In genomic region chr22:28953399-28953798, GRCh38 we compare ENCODE assay signal across 32 cellular contexts.
DNase-seq lines count a peak whose midpoint lies in the region; ATAC-seq, FAIRE-seq and TF ChIP-seq lines count a peak whose summit lies in the region.
"Had no signal": no experiment of that assay in that cellular context is flagged by ENCODE, and none has a peak within 500 bp of the region (broad histone marks: within the 10 kb centered on the region; RNA-seq: fewer than 3 reads in every experiment).

No MANE protein-coding gene starts in this region.

- H4K20me1 ChIP-seq in SK-N-SH (ENCODE audit: insufficient read depth) (peaks cover 20% of the 10 kb centered on the region), neural progenitor cell (ENCODE audit: low read depth) (peaks cover 17% of the 10 kb centered on the region)

- no peak for TF ChIP-seq RAD21 in SK-N-SH (IDR thresholded peaks at IDR 0.05; ENCODE audit: low read length)

- intact Hi-C loops in kidney (cut with DNase I): no loop called here
- intact Hi-C loops in esophagus squamous epithelium (cut with DNase I): no loop called here

- H3K4me3 ChIP-seq in SK-N-SH (ENCODE audit: low read depth in 2 of 2, low read length in 1 of 2): no peak overlapping the region
- H3K4me3 ChIP-seq in kidney (ENCODE audit: low read length in 2 of 2): no peak overlapping the region
- H3K4me3 ChIP-seq in neural progenitor cell: no peak overlapping the region
- no peak overlapping the region for H3K4me3 ChIP-seq in esophagus squamous epithelium
- H3K4me3 ChIP-seq: GM23248, right atrium auricular region, SJSA1, spleen had no signal

- TF ChIP-seq CTCF in SK-N-SH (IDR thresholded peaks at IDR 0.05): no peak
- TF ChIP-seq CTCF in kidney (IDR thresholded peaks at IDR 0.05; ENCODE audit: borderline replicate concordance, extremely low read depth, insufficient read depth): no peak
- no peak for TF ChIP-seq CTCF in neural progenitor cell (IDR thresholded peaks at IDR 0.05)
- no peak for TF ChIP-seq CTCF in type B pancreatic cell (conservative IDR thresholded peaks at IDR 0.05)
- TF ChIP-seq CTCF in esophagus squamous epithelium (IDR thresholded peaks at IDR 0.05): no peak

- H2AFZ ChIP-seq in SK-N-SH (ENCODE audit: low read depth): no peak overlapping the region
- no peak overlapping the region for H2AFZ ChIP-seq in neural progenitor cell (replicated peaks)
- H2AFZ ChIP-seq: GM23248 had no signal

- H3K79me2 ChIP-seq in SK-N-SH (ENCODE audit: insufficient read depth) (peaks cover 30% of the 10 kb centered on the region), neural progenitor cell (ENCODE audit: low read depth) (peaks cover 98% of the 10 kb centered on the region)

- FAIRE-seq in kidney (lab: Jason Lieb, UNC): no peak
- FAIRE-seq: astrocyte, D721Med, endothelial cell of umbilical vein, RCC 7860, TTC549 had no signal

- H3K4me1 Mint-ChIP-seq in neural progenitor cell: peaks cover 68% of the 10 kb centered on the region
- H3K4me1 Mint-ChIP-seq in type B pancreatic cell (ENCODE audit: unreplicated experiment): peaks cover 57% of the 10 kb centered on the region
- peaks cover 27% of the 10 kb centered on the region for H3K4me1 Mint-ChIP-seq in stimulated activated effector memory CD8-positive, alpha-beta T cell treated with anti-CD3 and anti-CD28 coated beads, Interleukin-12 subunit alpha, Interleukin-12 subunit beta, amount 100 ng/mL, for 72 hours

- peak overlapping the region; percentile 96 for H3K27ac Mint-ChIP-seq in neural progenitor cell
- H3K27ac Mint-ChIP-seq in type B pancreatic cell: peak overlapping the region; percentile 81
- H3K27ac Mint-ChIP-seq in stimulated activated effector memory CD8-positive, alpha-beta T cell treated with anti-CD3 and anti-CD28 coated beads, Interleukin-12 subunit alpha, Interleukin-12 subunit beta, amount 100 ng/mL, for 72 hours: no peak overlapping the region
- H3K27ac Mint-ChIP-seq: activated CD4-positive, alpha-beta memory T cell treated with anti-CD3 and anti-CD28 coated beads for 36 hours; activated naive CD8-positive, alpha-beta T cell; activated T-helper 17 cell treated with anti-CD3 and anti-CD28 coated beads, Interleukin-2, amount 50 U/mL, for 72 hours; memory B cell; naive B cell had no signal

- H3K27ac ChIP-seq in SK-N-SH (ENCODE audit: low read depth in 2 of 2, low read length in 1 of 2) (no peak overlapping the region), kidney (ENCODE audit: low read depth in 2 of 2, low read length in 2 of 2) (peak overlapping the region; percentile 59 to 62), neural progenitor cell (no peak overlapping the region), esophagus squamous epithelium (no peak overlapping the region)
- H3K27ac ChIP-seq: 22Rv1, GM23248, right atrium auricular region, spleen had no signal

- H3K27me3 ChIP-seq in SK-N-SH (ENCODE audit: insufficient read depth): no peaks in the 10 kb centered on the region
- no peaks in the 10 kb centered on the region for H3K27me3 ChIP-seq in neural progenitor cell
- H3K27me3 ChIP-seq in esophagus squamous epithelium: no peaks in the 10 kb centered on the region
- H3K27me3 ChIP-seq: right atrium auricular region, SJSA1 had no signal

- H3K36me3 Mint-ChIP-seq in neural progenitor cell: peaks cover 73% of the 10 kb centered on the region
- H3K36me3 Mint-ChIP-seq in type B pancreatic cell: peaks cover 19% of the 10 kb centered on the region
- no peaks in the 10 kb centered on the region for H3K36me3 Mint-ChIP-seq in stimulated activated effector memory CD8-positive, alpha-beta T cell treated with anti-CD3 and anti-CD28 coated beads, Interleukin-12 subunit alpha, Interleukin-12 subunit beta, amount 100 ng/mL, for 72 hours
- H3K36me3 Mint-ChIP-seq: naive B cell had no signal

- H3K4me3 Mint-ChIP-seq in neural progenitor cell (no peak overlapping the region), type B pancreatic cell (no peak overlapping the region)
- H3K4me3 Mint-ChIP-seq in stimulated activated effector memory CD8-positive, alpha-beta T cell treated with anti-CD3 and anti-CD28 coated beads, Interleukin-12 subunit alpha, Interleukin-12 subunit beta, amount 100 ng/mL, for 72 hours: no peak overlapping the region
- H3K4me3 Mint-ChIP-seq: activated CD4-positive, alpha-beta memory T cell treated with anti-CD3 and anti-CD28 coated beads for 36 hours; activated naive CD8-positive, alpha-beta T cell; activated T-helper 17 cell treated with anti-CD3 and anti-CD28 coated beads, Interleukin-2, amount 50 U/mL, for 72 hours; HFFc6; memory B cell; naive B cell had no signal

- no peak for TF ChIP-seq EP300 in SK-N-SH (IDR thresholded peaks at IDR 0.05; ENCODE audit: borderline replicate concordance in 1 of 2, low read depth in 1 of 2, low read length in 1 of 2)

- no peak for ATAC-seq in SK-N-SH treated with all-trans-retinoic acid at 6 μM for 48 hours
- no peak for ATAC-seq in stimulated activated effector memory CD8-positive, alpha-beta T cell treated with anti-CD3 and anti-CD28 coated beads, Interleukin-12 subunit alpha, Interleukin-12 subunit beta, amount 100 ng/mL, for 72 hours
- ATAC-seq: activated T-helper 17 cell treated with anti-CD3 and anti-CD28 coated beads, Interleukin-2, amount 50 U/mL, for 72 hours had no signal

- no peak for TF ChIP-seq POLR2A in esophagus squamous epithelium (IDR thresholded peaks at IDR 0.05)

- WGBS in SK-N-SH (ENCODE audit: low lambda C conversion rate): 94% methylated on average over 2 of the region's 2 CpGs
- WGBS in esophagus squamous epithelium, 2 donors: 61 to 67% methylated on average over 2 of the region's 2 CpGs

- POLR2A ChIA-PET in SK-N-SH (lab: Yijun Ruan, JAX): no interaction called here

- H3F3A ChIP-seq in SK-N-SH (replicated peaks; ENCODE audit: insufficient read depth): no peaks in the 10 kb centered on the region
- H3F3A ChIP-seq in neural progenitor cell (ENCODE audit: low read depth): peaks cover 7% of the 10 kb centered on the region

- H3K36me3 ChIP-seq in SK-N-SH (replicated peaks in 1 of 2; ENCODE audit: control insufficient read depth in 1 of 2, insufficient read depth in 2 of 2, low read length in 1 of 2) (no peaks in the 10 kb centered on the region), kidney (ENCODE audit: control insufficient read depth in 1 of 2, insufficient read depth in 2 of 2, low read length in 2 of 2) (no peaks in the 10 kb centered on the region), neural progenitor cell (no peaks in the 10 kb centered on the region), esophagus squamous epithelium (peaks cover 0 to 4% (median 0%) of the 10 kb centered on the region in 3 donors)
- H3K36me3 ChIP-seq: right atrium auricular region, SJSA1, spleen had no signal

- H3K4me1 ChIP-seq in SK-N-SH (ENCODE audit: control insufficient read depth in 1 of 2, insufficient read depth in 2 of 2, low read depth in 1 of 2, low read length in 1 of 2) (peaks cover 0 to 16% of the 10 kb centered on the region in 2 experiments; a peak in 3 of 4 replicates), kidney (ENCODE audit: control insufficient read depth in 1 of 2, insufficient read depth in 1 of 2, low read depth in 1 of 2, low read length in 2 of 2) (peaks cover 24 to 51% of the 10 kb centered on the region in 2 donors), neural progenitor cell (peaks cover 27% of the 10 kb centered on the region), esophagus squamous epithelium (peaks cover 0 to 77% (median 16%) of the 10 kb centered on the region in 3 donors)

- DNase-seq in SK-N-SH (no peak), kidney (no peak), neural progenitor cell (ENCODE audit: low spot score) (no peak), type B pancreatic cell (ENCODE audit: extremely low spot score, unreplicated experiment) (no peak), SHP77 treated with DMSO at 0.1 percent for 48 hours (lab: John Stamatoyannopoulos, UW) (no peak), esophagus squamous epithelium (lab: John Stamatoyannopoulos, UW) (no peak)
- no peak for DNase-seq in stimulated activated effector memory CD8-positive, alpha-beta T cell treated with anti-CD3 and anti-CD28 coated beads, Interleukin-12 subunit alpha, Interleukin-12 subunit beta, amount 100 ng/mL, for 72 hours (ENCODE audit: low spot score in 2 of 2)
- DNase-seq: activated CD4-positive, alpha-beta memory T cell treated with anti-CD3 and anti-CD28 coated beads for 36 hours; activated CD4-positive, CD25-positive, alpha-beta regulatory T cell treated with anti-CD3 and anti-CD28 coated beads, Interleukin-2, amount 50 U/mL, for 72 hours; activated CD8-positive, alpha-beta memory T cell treated with anti-CD3 and anti-CD28 coated beads, Interleukin-2, amount 50 U/mL, for 4 hours; HFFc6; Karpas-422; left cardiac atrium; naive B cell; NCI-H146; NCI-H446; NCI-H774; spleen; substantia nigra had no signal

- H3K4me2 ChIP-seq in SK-N-SH (peak overlapping the region; percentile 27; the same call in 1 of the 2 replicates), neural progenitor cell (no peak overlapping the region)

- CTCF ChIA-PET in SK-N-SH (lab: Yijun Ruan, JAX): no interaction called here

- H3K9ac ChIP-seq in SK-N-SH (no peak overlapping the region), kidney (ENCODE audit: low read length in 2 of 2) (peak overlapping the region in 1 of 2 donors; percentile 7), neural progenitor cell (no peak overlapping the region)
- H3K9ac ChIP-seq: GM23248 had no signal

- H3K9me2 ChIP-seq in SK-N-SH: no peaks in the 10 kb centered on the region

- H3K27me3 Mint-ChIP-seq in neural progenitor cell (ENCODE audit: insufficient read depth, low read depth) (peaks cover 4% of the 10 kb centered on the region), type B pancreatic cell (no peaks in the 10 kb centered on the region)

- H3K9me3 ChIP-seq in SK-N-SH: no peaks in the 10 kb centered on the region
- H3K9me3 ChIP-seq in kidney (ENCODE audit: control insufficient read depth in 1 of 2, low read length in 2 of 2): no peaks in the 10 kb centered on the region
- no peaks in the 10 kb centered on the region for H3K9me3 ChIP-seq in neural progenitor cell (ENCODE audit: low read depth)
- no peaks in the 10 kb centered on the region for H3K9me3 ChIP-seq in esophagus squamous epithelium
- H3K9me3 ChIP-seq: right atrium auricular region, SJSA1 had no signal

- H3K9me3 Mint-ChIP-seq in neural progenitor cell: peaks cover 36% of the 10 kb centered on the region
- H3K9me3 Mint-ChIP-seq in type B pancreatic cell: peaks cover 2% of the 10 kb centered on the region
- no peaks in the 10 kb centered on the region for H3K9me3 Mint-ChIP-seq in stimulated activated effector memory CD8-positive, alpha-beta T cell treated with anti-CD3 and anti-CD28 coated beads, Interleukin-12 subunit alpha, Interleukin-12 subunit beta, amount 100 ng/mL, for 72 hours
- H3K9me3 Mint-ChIP-seq: activated CD4-positive, alpha-beta memory T cell treated with anti-CD3 and anti-CD28 coated beads for 36 hours; activated T-helper 17 cell treated with anti-CD3 and anti-CD28 coated beads, Interleukin-2, amount 50 U/mL, for 72 hours; memory B cell had no signal

TF ChIP-seq in SK-N-SH, 30 proteins besides CTCF, POLR2A, EP300 and RAD21 (continues in another document):
- TF ChIP-seq FOXJ3 (CRISPR knock-in tag; IDR thresholded peaks at IDR 0.05) (no peak), RCOR1 (IDR thresholded peaks at IDR 0.05; ENCODE audit: low read length) (no peak)

TF ChIP-seq in SK-N-SH treated with all-trans-retinoic acid at 6 μM for 48 hours, 23 proteins besides CTCF, POLR2A, EP300 and RAD21 (continues in another document):
- TF ChIP-seq ISL1 (CRISPR knock-in tag; IDR thresholded peaks at IDR 0.05): no peak
- no peak for TF ChIP-seq ZNF8 (CRISPR knock-in tag; IDR thresholded peaks at IDR 0.05)
- TF ChIP-seq ZFP3 (CRISPR knock-in tag; IDR thresholded peaks at IDR 0.05): no peak
- TF ChIP-seq RARB (CRISPR knock-in tag; IDR thresholded peaks at IDR 0.05): no peak

Comparison
In these comparisons a context has a peak if more than half of its experiments do, and no peak if none do; other contexts are left out.
1. H3K27ac ChIP-seq: peak in kidney (2 of 2); none in SK-N-SH (0 of 2), neural progenitor cell (single experiment) and esophagus squamous epithelium (0 of 4).